ENCODE assay signal across 8 cellular contexts in genomic region chr3:152524198-152525140, GRCh38.
DNase-seq lines count a peak whose midpoint lies in the region; ATAC-seq and TF ChIP-seq lines count a peak whose summit lies in the region.

No MANE protein-coding gene starts in this region.

- TF ChIP-seq RAD21 in liver (IDR thresholded peaks at IDR 0.05), result peak; percentile 83 to 89

- no peaks in the 10 kb centered on the region for H4K20me1 ChIP-seq in OCI-LY3 (ENCODE audit: insufficient read depth, low read length)

- H3K9ac ChIP-seq in OCI-LY3 (ENCODE audit: low read length), result no peak overlapping the region
- no peak overlapping the region for H3K9ac ChIP-seq in liver (ENCODE audit: low read depth in 1 of 2, low read length in 2 of 2)

- H3K36me3 ChIP-seq in OCI-LY3 (replicated peaks; ENCODE audit: low read depth, low read length), result no peaks in the 10 kb centered on the region
- H3K36me3 ChIP-seq in brain microvascular endothelial cell (replicated peaks), result no peaks in the 10 kb centered on the region
- H3K36me3 ChIP-seq in liver (ENCODE audit: control insufficient read depth in 4 of 4, insufficient read depth in 3 of 4, low read depth in 1 of 4, low read length in 3 of 4), result no peaks in the 10 kb centered on the region
- H3K36me3 ChIP-seq in tibial nerve, result no peaks in the 10 kb centered on the region

- no peak overlapping the region for H3K4me2 ChIP-seq in OCI-LY3 (ENCODE audit: low read length)

- no peaks in the 10 kb centered on the region for H3K79me2 ChIP-seq in OCI-LY3 (ENCODE audit: low read length)

- H3K27ac ChIP-seq in OCI-LY3 (ENCODE audit: low read length) (no peak overlapping the region), brain microvascular endothelial cell (no peak overlapping the region), liver (ENCODE audit: low read depth in 1 of 2, low read length in 2 of 2) (no peak overlapping the region), tibial nerve (no peak overlapping the region)

- in situ Hi-C loops in brain microvascular endothelial cell (cut with HindIII; ENCODE audit: low pct_ligation_motif_present, low sequenced_read_pairs), result no loop called here

- TF ChIP-seq CTCF in OCI-LY3 (IDR thresholded peaks at IDR 0.05; ENCODE audit: low read depth, low read length) (peak; percentile 89), brain microvascular endothelial cell (IDR thresholded peaks at IDR 0.05; ENCODE audit: low read depth, low read length, missing control alignments) (peak; percentile 64), liver (IDR thresholded peaks at IDR 0.05; ENCODE audit: low read depth, low read length, missing input control) (peak; percentile 86), tibial nerve (IDR thresholded peaks at IDR 0.05) (peak; percentile 68 to 88 (median 83))

- H3K9me3 ChIP-seq in OCI-LY3 (ENCODE audit: insufficient read depth, low read length) (no peaks in the 10 kb centered on the region), liver (ENCODE audit: control insufficient read depth in 4 of 4, low read length in 3 of 4) (no peaks in the 10 kb centered on the region), tibial nerve (no peaks in the 10 kb centered on the region)

- peak; percentile 59 for ATAC-seq in GM18907 (IDR thresholded peaks at IDR 0.05; ENCODE audit: unreplicated experiment)
- ATAC-seq in HG03097 (IDR thresholded peaks at IDR 0.05; ENCODE audit: low FRiP score, unreplicated experiment), result no peak

- no peak for TF ChIP-seq POLR2A in tibial nerve (IDR thresholded peaks at IDR 0.05)

- TF ChIP-seq EP300 in tibial nerve (IDR thresholded peaks at IDR 0.05), result no peak

- H3K4me3 ChIP-seq in OCI-LY3 (ENCODE audit: low read length) (no peak overlapping the region), brain microvascular endothelial cell (ENCODE audit: low read depth, low read length) (no peak overlapping the region), liver (ENCODE audit: low read depth in 1 of 3, low read length in 3 of 3) (no peak overlapping the region), tibial nerve (no peak overlapping the region)

- DNase-seq in DMS114 treated with DMSO at 0.1 percent for 48 hours (lab: John Stamatoyannopoulos, UW; ENCODE audit: unreplicated experiment), result peak; percentile 33
- DNase-seq in HS-5 (ENCODE audit: low read depth), result peak; percentile 22
- DNase-seq in brain microvascular endothelial cell, result peak; percentile 69
- peak; percentile 30 to 93 for DNase-seq in tibial nerve (ENCODE audit: low spot score in 2 of 2)

- no peak overlapping the region for H2AFZ ChIP-seq in OCI-LY3 (ENCODE audit: low read depth, low read length)

- 80% methylated on average over 3 of the region's 3 CpGs for WGBS in liver
- WGBS in tibial nerve, 2 donors, result 51 to 78% methylated on average over 3 of the region's 3 CpGs

- H3K4me1 ChIP-seq in OCI-LY3 (ENCODE audit: low read length), result peaks cover 14% of the 10 kb centered on the region
- no peaks in the 10 kb centered on the region for H3K4me1 ChIP-seq in liver (ENCODE audit: control insufficient read depth in 4 of 4, insufficient read depth in 4 of 4, low read length in 3 of 4)
- H3K4me1 ChIP-seq in tibial nerve, result no peaks in the 10 kb centered on the region

- H3K27me3 ChIP-seq in OCI-LY3 (ENCODE audit: low read depth, low read length), result no peaks in the 10 kb centered on the region
- H3K27me3 ChIP-seq in brain microvascular endothelial cell (replicated peaks), result no peaks in the 10 kb centered on the region
- no peaks in the 10 kb centered on the region for H3K27me3 ChIP-seq in liver (ENCODE audit: control insufficient read depth in 4 of 4, insufficient read depth in 4 of 4, low read length in 3 of 4)
- no peaks in the 10 kb centered on the region for H3K27me3 ChIP-seq in tibial nerve

TF ChIP-seq in liver, 16 proteins besides CTCF, POLR2A, EP300 and RAD21:
- TF ChIP-seq EGR1 (IDR thresholded peaks at IDR 0.05; ENCODE audit: low read depth in 2 of 2) (no peak), HNF4A (conservative IDR thresholded peaks at IDR 0.05) (no peak), NR2F2 (IDR thresholded peaks at IDR 0.05) (no peak), HNF4G (IDR thresholded peaks at IDR 0.05) (no peak), REST (IDR thresholded peaks at IDR 0.05) (no peak), GABPA (IDR thresholded peaks at IDR 0.05 in 1 of 2, conservative IDR thresholded peaks at IDR 0.05 in 1 of 2) (no peak), YY1 (IDR thresholded peaks at IDR 0.05) (no peak), JUND (IDR thresholded peaks at IDR 0.05) (no peak), FOXA2 (IDR thresholded peaks at IDR 0.05) (no peak), RXRA (IDR thresholded peaks at IDR 0.05) (no peak), FOXA1 (IDR thresholded peaks at IDR 0.05) (no peak), SP1 (IDR thresholded peaks at IDR 0.05) (no peak), TAF1 (conservative IDR thresholded peaks at IDR 0.05) (no peak)
- TF ChIP-seq, protein P1, sequence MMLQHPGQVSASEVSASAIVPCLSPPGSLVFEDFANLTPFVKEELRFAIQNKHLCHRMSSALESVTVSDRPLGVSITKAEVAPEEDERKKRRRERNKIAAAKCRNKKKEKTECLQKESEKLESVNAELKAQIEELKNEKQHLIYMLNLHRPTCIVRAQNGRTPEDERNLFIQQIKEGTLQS (IDR thresholded peaks at IDR 0.05), result no peak
- TF ChIP-seq, protein P2, sequence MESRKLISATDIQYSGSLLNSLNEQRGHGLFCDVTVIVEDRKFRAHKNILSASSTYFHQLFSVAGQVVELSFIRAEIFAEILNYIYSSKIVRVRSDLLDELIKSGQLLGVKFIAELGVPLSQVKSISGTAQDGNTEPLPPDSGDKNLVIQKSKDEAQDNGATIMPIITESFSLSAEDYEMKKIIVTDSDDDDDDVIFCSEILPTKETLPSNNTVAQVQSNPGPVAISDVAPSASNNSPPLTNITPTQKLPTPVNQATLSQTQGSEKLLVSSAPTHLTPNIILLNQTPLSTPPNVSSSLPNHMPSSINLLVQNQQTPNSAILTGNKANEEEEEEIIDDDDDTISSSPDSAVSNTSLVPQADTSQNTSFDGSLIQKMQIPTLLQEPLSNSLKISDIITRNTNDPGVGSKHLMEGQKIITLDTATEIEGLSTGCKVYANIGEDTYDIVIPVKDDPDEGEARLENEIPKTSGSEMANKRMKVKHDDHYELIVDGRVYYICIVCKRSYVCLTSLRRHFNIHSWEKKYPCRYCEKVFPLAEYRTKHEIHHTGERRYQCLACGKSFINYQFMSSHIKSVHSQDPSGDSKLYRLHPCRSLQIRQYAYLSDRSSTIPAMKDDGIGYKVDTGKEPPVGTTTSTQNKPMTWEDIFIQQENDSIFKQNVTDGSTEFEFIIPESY (IDR thresholded peaks at IDR 0.05), result no peak
- TF ChIP-seq, protein P3, sequence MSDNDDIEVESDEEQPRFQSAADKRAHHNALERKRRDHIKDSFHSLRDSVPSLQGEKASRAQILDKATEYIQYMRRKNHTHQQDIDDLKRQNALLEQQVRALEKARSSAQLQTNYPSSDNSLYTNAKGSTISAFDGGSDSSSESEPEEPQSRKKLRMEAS (IDR thresholded peaks at IDR 0.05), result no peak
